11 cellular contexts compared by ENCODE assay signal in genomic region chr2:216535454-216535995, GRCh38. TPM values are rescaled to one million over a fixed set of nuclear protein-coding genes. Genes with fewer than 3 reads are reported as not detected.
DNase-seq lines count a peak whose midpoint lies in the region; ATAC-seq and TF ChIP-seq lines count a peak whose summit lies in the region.
"Had no signal": no experiment of that assay in that cellular context is flagged by ENCODE, and none has a peak within 500 bp of the region (broad histone marks: within the 10 kb centered on the region; RNA-seq: fewer than 3 reads in every experiment).

No MANE protein-coding gene starts in this region.

- no peak overlapping the region for H3K9ac ChIP-seq in endodermal cell (ENCODE audit: extremely low read depth, low read length, poor library complexity, severe bottlenecking)

- peaks cover 4% of the 10 kb centered on the region for H3K4me1 Mint-ChIP-seq in endodermal cell

- H3K36me3 ChIP-seq in endodermal cell (ENCODE audit: control insufficient read depth, insufficient read depth, low read length), result no peaks in the 10 kb centered on the region
- H3K36me3 ChIP-seq in mesodermal cell (ENCODE audit: control insufficient read depth, insufficient read depth, low read length), result no peaks in the 10 kb centered on the region

- 86 to 88% methylated on average over 8 to 10 of the region's 10 CpGs for WGBS in endodermal cell (ENCODE audit: insufficient coverage in 1 of 2, insufficient read length in 1 of 2), 2 experiments
- WGBS in mesodermal cell (ENCODE audit: insufficient coverage in 2 of 2), 2 experiments, result 77 to 79% methylated on average over 6 to 9 of the region's 10 CpGs

- H3K4me3 ChIP-seq in endodermal cell (ENCODE audit: low read length), result no peak overlapping the region
- no peak overlapping the region for H3K4me3 ChIP-seq in mesodermal cell (ENCODE audit: extremely low read depth, insufficient read depth, low read length, poor library complexity, severe bottlenecking)

- H3K36me3 Mint-ChIP-seq in endodermal cell (ENCODE audit: low read depth), result no peaks in the 10 kb centered on the region

- H3K4me1 ChIP-seq in endodermal cell (ENCODE audit: control insufficient read depth, insufficient read depth, low read length) (no peaks in the 10 kb centered on the region), mesodermal cell (ENCODE audit: control insufficient read depth, insufficient read depth, low read length, poor library complexity, severe bottlenecking) (peaks cover 51% of the 10 kb centered on the region)

- no peaks in the 10 kb centered on the region for H3K27me3 ChIP-seq in endodermal cell (ENCODE audit: control insufficient read depth, insufficient read depth, low read length, poor library complexity, severe bottlenecking)

- DNase-seq in A172 (ENCODE audit: low spot score) (peak; percentile 83), NOMO-1 treated with dmso at 0.1 percent for 144 hours (lab: John Stamatoyannopoulos, UW; ENCODE audit: unreplicated experiment) (peak; percentile 49), endodermal cell (peak; percentile 44), SHP77 (lab: John Stamatoyannopoulos, UW) (no peak)
- DNase-seq in stimulated activated CD4-positive, alpha-beta T cell treated with anti-CD3 and anti-CD28 coated beads, Interleukin-15, amount 100 ng/mL, for 24 hours, result no peak
- DNase-seq in activated CD8-positive, alpha-beta memory T cell treated with anti-CD3 and anti-CD28 coated beads, Interleukin-2, amount 50 U/mL, for 48 hours, result no peak
- DNase-seq: C1 segment of cervical spinal cord had no signal

- no peaks in the 10 kb centered on the region for H3K27me3 Mint-ChIP-seq in endodermal cell (ENCODE audit: insufficient read depth)

- H3K4me3 Mint-ChIP-seq in endodermal cell, result no peak overlapping the region
- H3K4me3 Mint-ChIP-seq: neural crest cell had no signal

- H3K9me3 ChIP-seq in endodermal cell (ENCODE audit: control insufficient read depth, low read length) (no peaks in the 10 kb centered on the region), mesodermal cell (ENCODE audit: control insufficient read depth, low read length) (no peaks in the 10 kb centered on the region)

- no peak overlapping the region for H3K27ac Mint-ChIP-seq in endodermal cell

- no peaks in the 10 kb centered on the region for H3K9me3 Mint-ChIP-seq in endodermal cell
- H3K9me3 Mint-ChIP-seq: neural crest cell had no signal

- no peak for ATAC-seq in GM18867 (IDR thresholded peaks at IDR 0.05; ENCODE audit: unreplicated experiment)
- ATAC-seq: activated CD4-positive, CD25-positive, alpha-beta regulatory T cell treated with anti-CD3 and anti-CD28 coated beads, Interleukin-2, amount 50 U/mL, for 24 hours had no signal

- H3K27ac ChIP-seq in endodermal cell (ENCODE audit: low read depth, low read length) (no peak overlapping the region), mesodermal cell (ENCODE audit: low read depth, low read length, severe bottlenecking) (peak overlapping the region; percentile 73)

- no peak for TF ChIP-seq CTCF in endodermal cell (conservative IDR thresholded peaks at IDR 0.05)

RNA-seq across cellular contexts. Expression of gene RPL37A, which starts 36.9 kb away (rescaled TPM):
- 1,184 and 1,454 TPM in 2 replicates for total RNA-seq in A172 (2014; rRNA removed; shearing (Covaris generic))
- total RNA-seq in endodermal cell, result 1,000 to 10,000 TPM; 2,589 to 2,765 TPM
- 1,971 TPM for polyA plus RNA-seq in endodermal cell (2013, experiment 1 of 2)
- 1,927 TPM for polyA plus RNA-seq in endodermal cell (2013, experiment 2 of 2)
- 2,301 TPM for polyA plus RNA-seq in mesodermal cell (2013, experiment 1 of 2)
- polyA plus RNA-seq in mesodermal cell (2013, experiment 2 of 2), result 2,230 TPM

Comparison
In these comparisons a context has a peak if more than half of its experiments do, and no peak if none do; other contexts are left out.
1. DNase-seq: peak in A172 (single experiment), NOMO-1 treated with dmso at 0.1 percent for 144 hours (single experiment) and endodermal cell (single experiment); none in stimulated activated CD4-positive, alpha-beta T cell treated with anti-CD3 and anti-CD28 coated beads, Interleukin-15, amount 100 ng/mL, for 24 hours (single experiment), SHP77 (0 of 2) and activated CD8-positive, alpha-beta memory T cell treated with anti-CD3 and anti-CD28 coated beads, Interleukin-2, amount 50 U/mL, for 48 hours (single experiment).